21 cellular contexts compared by ENCODE assay signal in genomic region chr1:200240655-200241054, GRCh38.
A peak's percentile ranks its signal among the peaks of the same experiment; 100 is the strongest.
DNase-seq lines count a peak whose midpoint lies in the region; ATAC-seq and TF ChIP-seq lines count a peak whose summit lies in the region.
"Had no signal": no experiment of that assay in that cellular context is flagged by ENCODE, and none has a peak within 500 bp of the region (broad histone marks: within the 10 kb centered on the region; RNA-seq: fewer than 3 reads in every experiment).

No MANE protein-coding gene starts in this region.

- ATAC-seq in Right ventricle myocardium superior (ENCODE audit: poor library complexity), result no peak
- ATAC-seq in T-helper 17 cell, result no peak
- no peak for ATAC-seq in activated T-cell treated with anti-CD3 and anti-CD28 coated beads, Interleukin-2, amount 50 U/mL, for 72 hours (replicated peaks in 1 of 2)
- no peak for ATAC-seq in GM19452 (IDR thresholded peaks at IDR 0.05; ENCODE audit: unreplicated experiment)
- ATAC-seq: foreskin keratinocyte; left colon; stimulated activated naive CD8-positive, alpha-beta T cell treated with anti-CD3 and anti-CD28 coated beads, Interleukin-15, Interleukin-2, amounts not matched to agents 100 U/mL and 50 U/mL, for 24 hours had no signal

- no peaks in the 10 kb centered on the region for H3K9me3 ChIP-seq in T-helper 17 cell (ENCODE audit: control insufficient read depth, low read length, poor library complexity, severe bottlenecking)
- H3K9me3 ChIP-seq in fibroblast of lung (ENCODE audit: control insufficient read depth, insufficient read depth, low read depth, low read length), result no peaks in the 10 kb centered on the region
- H3K9me3 ChIP-seq in subcutaneous abdominal adipose tissue (ENCODE audit: control insufficient read depth in 5 of 5, low read length in 5 of 5), result no peaks in the 10 kb centered on the region
- no peaks in the 10 kb centered on the region for H3K9me3 ChIP-seq in GM23248 (ENCODE audit: low read depth)
- H3K9me3 ChIP-seq: SJCRH30 had no signal

- H3K4me1 ChIP-seq in fibroblast of lung (ENCODE audit: control insufficient read depth, extremely low read depth, insufficient read depth, low read length), result peaks cover 3% of the 10 kb centered on the region
- peaks cover 2 to 37% (median 10%) of the 10 kb centered on the region in 5 donors for H3K4me1 ChIP-seq in subcutaneous abdominal adipose tissue (ENCODE audit: control insufficient read depth in 5 of 5, insufficient read depth in 5 of 5, low read length in 5 of 5)
- H3K4me1 ChIP-seq in GM23248 (ENCODE audit: insufficient read depth), result peaks cover 16% of the 10 kb centered on the region
- H3K4me1 ChIP-seq: SJCRH30 had no signal

- H3K9me3 Mint-ChIP-seq in activated T-cell treated with anti-CD3 and anti-CD28 coated beads, Interleukin-2, amount 50 U/mL, for 72 hours, result no peaks in the 10 kb centered on the region
- H3K9me3 Mint-ChIP-seq: CD4-positive, alpha-beta T cell; type B pancreatic cell had no signal

- H3K36me3 Mint-ChIP-seq in T-helper 17 cell (ENCODE audit: low read depth), result no peaks in the 10 kb centered on the region
- H3K36me3 Mint-ChIP-seq in activated T-cell treated with anti-CD3 and anti-CD28 coated beads, Interleukin-2, amount 50 U/mL, for 72 hours (ENCODE audit: insufficient read depth in 2 of 2), result no peaks in the 10 kb centered on the region

- peak; percentile 44 for DNase-seq in Right ventricle myocardium superior
- no peak for DNase-seq in cardiac septum (ENCODE audit: low spot score)
- no peak for DNase-seq in T-helper 17 cell
- no peak for DNase-seq in fibroblast of lung (ENCODE audit: low read depth in 2 of 2)
- no peak for DNase-seq in activated T-cell treated with anti-CD3 and anti-CD28 coated beads, Interleukin-2, amount 50 U/mL, for 72 hours
- DNase-seq in GM23248, result no peak
- DNase-seq: anterior cingulate cortex; CD4-positive, alpha-beta T cell; DMS79; foreskin keratinocyte; GOT3; left colon; NCI-H1694; NCI-H524 treated with DMSO at 0.1 percent for 48 hours; nucleus accumbens; SJCRH30; stimulated activated naive CD8-positive, alpha-beta T cell treated with anti-CD3 and anti-CD28 coated beads, Interleukin-15, Interleukin-2, amounts not matched to agents 100 U/mL and 50 U/mL, for 24 hours; T-helper 2 cell had no signal

- H3K27me3 ChIP-seq in fibroblast of lung (ENCODE audit: control insufficient read depth, insufficient read depth, low read length) (no peaks in the 10 kb centered on the region), subcutaneous abdominal adipose tissue (ENCODE audit: control insufficient read depth in 5 of 5, insufficient read depth in 4 of 5, low read length in 5 of 5) (peaks cover 0 to 8% (median 6%) of the 10 kb centered on the region in 5 donors), GM23248 (replicated peaks; ENCODE audit: insufficient read depth) (no peaks in the 10 kb centered on the region)
- H3K27me3 ChIP-seq: SJCRH30 had no signal

- H3F3A ChIP-seq in GM23248 (ENCODE audit: insufficient read depth), result 0 out of 2 replicates have a peak, but pooled peaks cover 16% of the 10 kb centered on the region

- H3K36me3 ChIP-seq in fibroblast of lung (ENCODE audit: control insufficient read depth, insufficient read depth, low read length), result no peaks in the 10 kb centered on the region
- no peaks in the 10 kb centered on the region for H3K36me3 ChIP-seq in subcutaneous abdominal adipose tissue (ENCODE audit: control insufficient read depth in 5 of 5, insufficient read depth in 5 of 5, low read length in 5 of 5)
- H3K36me3 ChIP-seq in GM23248 (ENCODE audit: low read depth), result no peaks in the 10 kb centered on the region
- H3K36me3 ChIP-seq: SJCRH30 had no signal

- in situ Hi-C loops in GM23248 (cut with MboI), result no loop called here

- no peak for TF ChIP-seq CTCF in fibroblast of lung (conservative IDR thresholded peaks at IDR 0.05 in 1 of 2, IDR thresholded peaks at IDR 0.05 in 1 of 2; ENCODE audit: low read depth in 1 of 2, low read length in 2 of 2)

- peak overlapping the region; percentile 78 for H2AFZ ChIP-seq in fibroblast of lung (ENCODE audit: low read length)
- H2AFZ ChIP-seq in GM23248, result no peak overlapping the region

- H3K79me2 ChIP-seq in fibroblast of lung (ENCODE audit: control insufficient read depth, insufficient read depth, low read length) (no peaks in the 10 kb centered on the region), GM23248 (ENCODE audit: insufficient read depth) (no peaks in the 10 kb centered on the region)

- peaks cover 41% of the 10 kb centered on the region for H3K27me3 Mint-ChIP-seq in T-helper 17 cell
- peaks cover 54% of the 10 kb centered on the region for H3K27me3 Mint-ChIP-seq in activated T-cell treated with anti-CD3 and anti-CD28 coated beads, Interleukin-2, amount 50 U/mL, for 72 hours (ENCODE audit: low read depth)

- no peak overlapping the region for H3K27ac ChIP-seq in fibroblast of lung (ENCODE audit: insufficient read depth, low read length)
- H3K27ac ChIP-seq in subcutaneous abdominal adipose tissue (ENCODE audit: low read depth, low read length), result peak overlapping the region; percentile 58
- no peak overlapping the region for H3K27ac ChIP-seq in GM23248
- H3K27ac ChIP-seq: foreskin keratinocyte, SJCRH30 had no signal

- H3K4me3 ChIP-seq in fibroblast of lung (replicated peaks in 1 of 4; ENCODE audit: control extremely low read depth in 1 of 4, insufficient read depth in 1 of 4, low read depth in 3 of 4, low read length in 4 of 4) (no peak overlapping the region), subcutaneous abdominal adipose tissue (ENCODE audit: low read depth in 1 of 5, low read length in 5 of 5) (no peak overlapping the region), GM23248 (no peak overlapping the region)
- H3K4me3 ChIP-seq: SJCRH30 had no signal

- peaks cover 2% of the 10 kb centered on the region for H3K4me1 Mint-ChIP-seq in T-helper 17 cell
- peaks cover 11% of the 10 kb centered on the region for H3K4me1 Mint-ChIP-seq in activated T-cell treated with anti-CD3 and anti-CD28 coated beads, Interleukin-2, amount 50 U/mL, for 72 hours (ENCODE audit: low read depth)

- no peaks in the 10 kb centered on the region for H4K20me1 ChIP-seq in fibroblast of lung (ENCODE audit: control insufficient read depth, extremely low read depth, insufficient read depth, low read length)
- H4K20me1 ChIP-seq in GM23248 (ENCODE audit: insufficient read depth), result no peaks in the 10 kb centered on the region

- H3K4me2 ChIP-seq in fibroblast of lung (ENCODE audit: extremely low read depth, insufficient read depth, low read length) (peak overlapping the region; percentile 40), GM23248 (ENCODE audit: unreplicated experiment) (no peak overlapping the region)

- intact Hi-C loops in Right ventricle myocardium superior (cut with DNase I) (no loop called here), cardiac septum (cut with DNase I) (loop anchor here (5.0 kb wide), 1 partner anchor 168 kb away; no protein-coding TSS in a partner anchor)

- no peaks in the 10 kb centered on the region for H3K9me2 ChIP-seq in GM23248 (ENCODE audit: insufficient read depth)

- peak overlapping the region; percentile 25 for H3K4me3 Mint-ChIP-seq in T-helper 17 cell
- H3K4me3 Mint-ChIP-seq in activated T-cell treated with anti-CD3 and anti-CD28 coated beads, Interleukin-2, amount 50 U/mL, for 72 hours, result no peak overlapping the region
- H3K4me3 Mint-ChIP-seq: CD4-positive, alpha-beta T cell; type B pancreatic cell had no signal

- 75 to 77% methylated on average over 9 of the region's 9 CpGs for WGBS in GM23248 (ENCODE audit: low coverage in 1 of 2, low lambda C conversion rate in 2 of 2, missing lambda C conversion rate in 2 of 2), 2 experiments

- H3K27ac Mint-ChIP-seq in T-helper 17 cell, result no peak overlapping the region
- no peak overlapping the region for H3K27ac Mint-ChIP-seq in activated T-cell treated with anti-CD3 and anti-CD28 coated beads, Interleukin-2, amount 50 U/mL, for 72 hours
- H3K27ac Mint-ChIP-seq: CD4-positive, alpha-beta T cell; type B pancreatic cell had no signal

- H3K9ac ChIP-seq in fibroblast of lung (ENCODE audit: insufficient read depth, low read length), result no peak overlapping the region
- no peak overlapping the region for H3K9ac ChIP-seq in subcutaneous abdominal adipose tissue (ENCODE audit: low read length in 5 of 5)
- no peak overlapping the region for H3K9ac ChIP-seq in GM23248
